12 cellular contexts compared by ENCODE assay signal in genomic region chr2:233896253-233896652, GRCh38. TPM values are rescaled to one million over a fixed set of nuclear protein-coding genes. Genes with fewer than 3 reads are reported as not detected.
"Had no signal": no experiment of that assay in that cellular context is flagged by ENCODE, and none has a peak within 500 bp of the region (broad histone marks: within the 10 kb centered on the region; RNA-seq: fewer than 3 reads in every experiment).

No MANE protein-coding gene starts in this region.

RNA-seq across cellular contexts. Expression of gene TRPM8, which starts 20.9 kb away (rescaled TPM):
- total RNA-seq: naive thymus-derived CD8-positive, alpha-beta T cell; natural killer cell treated with Interleukin-12 subunit alpha and Interleukin-12 subunit beta and Interleukin-15 and Interleukin-18, amount 100 ng/mL, for 72 hours; omental fat pad; osteocyte; posterior vena cava; pulmonary artery endothelial cell; right atrium auricular region; sciatic nerve; smooth muscle cell; spleen; transverse colon; ureter had no signal
- polyA plus RNA-seq: naive thymus-derived CD8-positive, alpha-beta T cell; smooth muscle cell had no signal

RNA-seq across cellular contexts. Expression of gene HJURP, which starts 41.9 kb away (rescaled TPM):
- total RNA-seq: naive thymus-derived CD8-positive, alpha-beta T cell had no signal
- polyA plus RNA-seq: naive thymus-derived CD8-positive, alpha-beta T cell had no signal
